ENCODE assay signal across 15 cellular contexts in genomic region chr2:64296150-64296500, GRCh38.
DNase-seq lines count a peak whose midpoint lies in the region; TF ChIP-seq lines count a peak whose summit lies in the region.
"Had no signal": no experiment of that assay in that cellular context is flagged by ENCODE, and none has a peak within 500 bp of the region (broad histone marks: within the 10 kb centered on the region; RNA-seq: fewer than 3 reads in every experiment).

No MANE protein-coding gene starts in this region.

- CTCF ChIA-PET in HEK293 (lab: Yijun Ruan, JAX), result no interaction called here

- no peaks in the 10 kb centered on the region for H3K4me1 ChIP-seq in HEK293 (ENCODE audit: control insufficient read depth, insufficient read depth, low read length)
- H3K4me1 ChIP-seq: uterus had no signal

- intact Hi-C loops in CD14-positive monocyte (cut with micrococcal nuclease), result loop anchor here in 1 of 2 donors (10.0 kb wide), 1 partner anchor 51 kb away; no protein-coding TSS in a partner anchor

- peaks cover 3 to 15% (median 5%) of the 10 kb centered on the region in 3 donors for H3K27me3 Mint-ChIP-seq in CD14-positive monocyte (ENCODE audit: low read depth in 3 of 3)

- H3K27ac ChIP-seq in HEK293 (ENCODE audit: extremely low read depth, low read depth, low read length), result no peak overlapping the region
- peak overlapping the region; percentile 54 for H3K27ac ChIP-seq in caudate nucleus (ENCODE audit: low read depth, low read length)
- H3K27ac ChIP-seq: uterus had no signal

- peaks cover 0 to 2% (median 0%) of the 10 kb centered on the region in 7 donors for H3K9me3 Mint-ChIP-seq in CD14-positive monocyte

- POLR2A ChIA-PET in HEK293 (lab: Yijun Ruan, JAX), result no interaction called here

- no peak for TF ChIP-seq CTCF in HEK293 (tag by site-specific recombination; IDR thresholded peaks at IDR 0.05)
- no peak for TF ChIP-seq CTCF in CD14-positive monocyte (IDR thresholded peaks at IDR 0.05)

- peak overlapping the region in 1 of 2 donors; percentile 33 for H3K4me3 Mint-ChIP-seq in CD14-positive monocyte
- H3K4me3 Mint-ChIP-seq: nephron progenitor cell had no signal

- H3K36me3 Mint-ChIP-seq in CD14-positive monocyte, result peaks cover 0 to 6% of the 10 kb centered on the region in 2 donors

- H3K36me3 ChIP-seq in HEK293 (ENCODE audit: control insufficient read depth in 2 of 2, insufficient read depth in 1 of 2, low read length in 2 of 2), result no peaks in the 10 kb centered on the region
- H3K36me3 ChIP-seq: uterus had no signal

- DNase-seq in activated CD4-positive, alpha-beta T cell treated with anti-CD3 and anti-CD28 coated beads for 4 hours, result peak; percentile 21 to 23
- DNase-seq in activated CD4-positive, alpha-beta T cell treated with anti-CD3 and anti-CD28 coated beads for 1 hour, result no peak
- DNase-seq in caudate nucleus (lab: John Stamatoyannopoulos, UW) (peak in 48 of 61 donors; percentile 10 to 93 (median 56)), pons (ENCODE audit: low spot score) (peak; percentile 75), NCI-H2107 treated with DMSO at 0.1 percent for 48 hours (lab: John Stamatoyannopoulos, UW; ENCODE audit: unreplicated experiment) (no peak), NCI-H526 (lab: John Stamatoyannopoulos, UW) (no peak), CD14-positive monocyte (ENCODE audit: low spot score) (no peak)
- DNase-seq: left colon, NCI-H146, NCI-H774, Right ventricle myocardium superior, uterus had no signal

- H3K27ac Mint-ChIP-seq in CD14-positive monocyte, result peak overlapping the region in 1 of 7 donors; percentile 35
- H3K27ac Mint-ChIP-seq: nephron progenitor cell had no signal

- no peak overlapping the region for H3K4me3 ChIP-seq in HEK293 (ENCODE audit: low read depth, low read length)
- H3K4me3 ChIP-seq: smooth muscle cell, uterus had no signal

- peaks cover 23% of the 10 kb centered on the region for H3K4me1 Mint-ChIP-seq in CD14-positive monocyte

- no peaks in the 10 kb centered on the region for H3K9me3 ChIP-seq in HEK293 (ENCODE audit: control insufficient read depth, insufficient read depth, low read depth, low read length)
- H3K9me3 ChIP-seq: uterus had no signal

TF ChIP-seq in HEK293, 187 proteins besides CTCF, POLR2A, EP300 and RAD21:
- TF ChIP-seq ZNF571 (tag by site-specific recombination; IDR thresholded peaks at IDR 0.05), result no peak
- TF ChIP-seq ZNF169 (tag by site-specific recombination; IDR thresholded peaks at IDR 0.05), result no peak
- no peak for TF ChIP-seq OSR2 (tag by site-specific recombination; IDR thresholded peaks at IDR 0.05)
- no peak for TF ChIP-seq ZNF639 (tag by site-specific recombination; IDR thresholded peaks at IDR 0.05)
- TF ChIP-seq ZNF341 (tag by site-specific recombination; IDR thresholded peaks at IDR 0.05; ENCODE audit: low read depth), result peak; percentile 61
- peak; percentile 72 for TF ChIP-seq ZFHX2 (tag by site-specific recombination; conservative IDR thresholded peaks at IDR 0.05)
- TF ChIP-seq ZSCAN23 (tag by site-specific recombination; IDR thresholded peaks at IDR 0.05), result no peak
- TF ChIP-seq ZBTB20 (tag by site-specific recombination; IDR thresholded peaks at IDR 0.05), result no peak
- TF ChIP-seq ZFP41 (tag by site-specific recombination; IDR thresholded peaks at IDR 0.05; ENCODE audit: borderline replicate concordance), result no peak
- TF ChIP-seq EGR2 (tag by site-specific recombination; IDR thresholded peaks at IDR 0.05; ENCODE audit: low read depth), result peak; percentile 23; the same call in 1 of the 2 replicates
- TF ChIP-seq ZBTB21 (tag by site-specific recombination; IDR thresholded peaks at IDR 0.05), result no peak

Comparison
In these comparisons a context has a peak if more than half of its experiments do, and no peak if none do; other contexts are left out.
1. DNase-seq: peak in activated CD4-positive, alpha-beta T cell treated with anti-CD3 and anti-CD28 coated beads for 4 hours (2 of 2), caudate nucleus (48 of 61) and pons (single experiment); none in activated CD4-positive, alpha-beta T cell treated with anti-CD3 and anti-CD28 coated beads for 1 hour (single experiment), NCI-H2107 treated with DMSO at 0.1 percent for 48 hours (single experiment), NCI-H526 (0 of 2) and CD14-positive monocyte (single experiment).